8 cellular contexts compared by ENCODE assay signal in the genomic region with DNA sequence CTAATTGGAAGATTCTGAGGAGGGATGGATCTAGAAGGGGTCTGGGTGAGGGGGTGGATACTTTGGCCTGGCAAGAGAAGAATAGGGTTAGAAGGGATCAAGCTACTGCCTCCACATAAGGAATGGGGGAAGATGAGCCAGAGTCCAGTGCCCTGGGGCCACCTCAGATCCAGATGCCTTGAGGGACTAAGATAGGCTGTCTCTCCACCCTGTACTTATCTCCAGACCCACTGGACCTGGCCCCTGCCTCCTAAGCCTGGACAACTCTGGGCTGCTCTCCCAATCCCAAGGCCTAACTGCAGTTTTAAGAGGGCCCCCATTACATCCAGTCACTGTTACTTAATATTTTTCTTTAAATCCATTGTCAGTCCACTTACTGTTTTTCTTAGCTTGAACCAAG. TPM values are rescaled to one million over a fixed set of nuclear protein-coding genes. Genes with fewer than 3 reads are reported as not detected.
A peak's percentile ranks its signal among the peaks of the same experiment; 100 is the strongest.
DNase-seq lines count a peak whose midpoint lies in the region; ATAC-seq and TF ChIP-seq lines count a peak whose summit lies in the region.

No MANE protein-coding gene starts in this region.

- H3K27me3 ChIP-seq in cardiac muscle cell (no peaks in the 10 kb centered on the region), body of pancreas (no peaks in the 10 kb centered on the region), lung (ENCODE audit: control insufficient read depth, insufficient read depth) (no peaks in the 10 kb centered on the region), upper lobe of right lung (no peaks in the 10 kb centered on the region)

- no peaks in the 10 kb centered on the region for H3K36me3 ChIP-seq in cardiac muscle cell
- H3K36me3 ChIP-seq in body of pancreas (replicated peaks in 1 of 2; ENCODE audit: insufficient read depth in 1 of 2, low read depth in 2 of 2): no peaks in the 10 kb centered on the region
- H3K36me3 ChIP-seq in lung (ENCODE audit: control insufficient read depth in 2 of 2, insufficient read depth in 2 of 2, low read length in 2 of 2): no peaks in the 10 kb centered on the region
- no peaks in the 10 kb centered on the region for H3K36me3 ChIP-seq in upper lobe of right lung

- peaks cover 12% of the 10 kb centered on the region for H3K4me1 ChIP-seq in cardiac muscle cell (ENCODE audit: low read depth)
- peaks cover 48% of the 10 kb centered on the region for H3K4me1 ChIP-seq in body of pancreas
- H3K4me1 ChIP-seq in lung (ENCODE audit: control insufficient read depth in 2 of 2, insufficient read depth in 2 of 2, low read length in 2 of 2): peaks cover 17 to 24% of the 10 kb centered on the region in 2 donors
- H3K4me1 ChIP-seq in upper lobe of right lung: peaks cover 53% of the 10 kb centered on the region

- H3K9me3 ChIP-seq in cardiac muscle cell (ENCODE audit: low read depth) (no peaks in the 10 kb centered on the region), body of pancreas (no peaks in the 10 kb centered on the region), lung (ENCODE audit: control insufficient read depth in 2 of 2, insufficient read depth in 1 of 2, low read length in 1 of 2) (no peaks in the 10 kb centered on the region), upper lobe of right lung (no peaks in the 10 kb centered on the region)

- H3K27ac ChIP-seq in cardiac muscle cell (peak overlapping the region; percentile 97), body of pancreas (peak overlapping the region in 3 of 4 donors; percentile 76 to 91 (median 77)), lung (ENCODE audit: low read depth in 1 of 2, low read length in 1 of 2) (peak overlapping the region; percentile 76 to 88), upper lobe of right lung (peak overlapping the region; percentile 85)

- peak overlapping the region; percentile 100 for H3K4me3 ChIP-seq in cardiac muscle cell
- peak overlapping the region in 1 of 2 donors; percentile 85 for H3K4me3 ChIP-seq in body of pancreas
- peak overlapping the region; percentile 70 for H3K4me3 ChIP-seq in lung
- H3K4me3 ChIP-seq in upper lobe of right lung: peak overlapping the region; percentile 97

- TF ChIP-seq POLR2A in body of pancreas (IDR thresholded peaks at IDR 0.05): no peak

- TF ChIP-seq CTCF in cardiac muscle cell (IDR thresholded peaks at IDR 0.05; ENCODE audit: low read depth, low read length): no peak
- TF ChIP-seq CTCF in body of pancreas (IDR thresholded peaks at IDR 0.05): no peak
- TF ChIP-seq CTCF in lung (IDR thresholded peaks at IDR 0.05; ENCODE audit: control extremely low read depth, extremely low read depth): no peak
- TF ChIP-seq CTCF in upper lobe of right lung (IDR thresholded peaks at IDR 0.05): no peak

- ATAC-seq in body of pancreas: no peak
- ATAC-seq in lung (ENCODE audit: insufficient read depth, low FRiP score): no peak
- no peak for ATAC-seq in upper lobe of right lung
- ATAC-seq in GM21515 (IDR thresholded peaks at IDR 0.05; ENCODE audit: unreplicated experiment): no peak

- DNase-seq in cardiac muscle cell (ENCODE audit: low read depth in 1 of 2, low spot score in 1 of 2) (no peak), cardiac septum (ENCODE audit: low spot score) (no peak), body of pancreas (no peak), lung (ENCODE audit: low spot score) (no peak), upper lobe of right lung (peak; percentile 18), NCI-H1694 (lab: John Stamatoyannopoulos, UW) (no peak), NCI-H524 (lab: John Stamatoyannopoulos, UW) (no peak)

- intact Hi-C loops in cardiac septum (cut with DNase I): loop anchor here (2.0 to 5.0 kb wide), 3 partner anchors 18 to 140 kb away; a partner anchor contains a TSS
- intact Hi-C loops in body of pancreas (cut with DNase I): no loop called here
- intact Hi-C loops in upper lobe of right lung (cut with DNase I): no loop called here

RNA-seq across cellular contexts. Expression of a gene that starts 2.0 kb away (rescaled TPM):
- total RNA-seq in cardiac muscle cell: 96.3 and 135 TPM in 2 replicates
- polyA plus RNA-seq in cardiac muscle cell: 150 and 180 TPM in 2 replicates
- total RNA-seq in cardiac septum: 68.6 TPM
- total RNA-seq in body of pancreas: 10 to 100 TPM; 40.0 to 53.4 TPM
- 10 to 100 TPM; 51.8 to 73.5 TPM for total RNA-seq in lung
- 10 to 100 TPM; 37.8 to 39.9 TPM for polyA plus RNA-seq in lung
- total RNA-seq in upper lobe of right lung: 54.1 TPM

RNA-seq across cellular contexts. Expression of a gene that starts 17.4 kb away (rescaled TPM):
- 399 and 408 TPM in 2 replicates for total RNA-seq in cardiac muscle cell
- 551 and 577 TPM in 2 replicates for polyA plus RNA-seq in cardiac muscle cell
- 317 TPM for total RNA-seq in cardiac septum
- 10 to 100 TPM; 53.4 to 70.9 TPM for total RNA-seq in body of pancreas
- 100 to 1,000 TPM; 173 to 333 TPM for total RNA-seq in lung
- 100 to 1,000 TPM; 153 to 329 TPM for polyA plus RNA-seq in lung
- total RNA-seq in upper lobe of right lung: 245 TPM

RNA-seq across cellular contexts. Expression of a gene that starts 22.0 kb away (rescaled TPM):
- total RNA-seq in cardiac muscle cell (38.2 and 82.1 TPM in 2 replicates), cardiac septum (33.4 TPM), body of pancreas (10 to 100 TPM in 1 of 2 donors, 1 to 10 TPM in 1; 9.9 to 21.8 TPM), lung (10 to 100 TPM; 32.5 to 36.0 TPM), upper lobe of right lung (37.6 TPM)
- polyA plus RNA-seq in cardiac muscle cell (55.7 and 57.5 TPM in 2 replicates), lung (10 to 100 TPM; 39.7 to 43.2 TPM)

RNA-seq across cellular contexts. Expression of a gene that starts 28.8 kb away (rescaled TPM):
- total RNA-seq in cardiac muscle cell (50.2 and 50.7 TPM in 2 replicates), cardiac septum (61.5 TPM), body of pancreas (10 to 100 TPM; 41.8 to 46.1 TPM), lung (10 to 100 TPM; 44.7 to 81.8 TPM), upper lobe of right lung (60.9 TPM)
- polyA plus RNA-seq in cardiac muscle cell (74.4 and 78.5 TPM in 2 replicates), lung (10 to 100 TPM; 47.5 to 51.4 TPM)
